ENCODE assay signal across 18 cellular contexts in the genomic region with DNA sequence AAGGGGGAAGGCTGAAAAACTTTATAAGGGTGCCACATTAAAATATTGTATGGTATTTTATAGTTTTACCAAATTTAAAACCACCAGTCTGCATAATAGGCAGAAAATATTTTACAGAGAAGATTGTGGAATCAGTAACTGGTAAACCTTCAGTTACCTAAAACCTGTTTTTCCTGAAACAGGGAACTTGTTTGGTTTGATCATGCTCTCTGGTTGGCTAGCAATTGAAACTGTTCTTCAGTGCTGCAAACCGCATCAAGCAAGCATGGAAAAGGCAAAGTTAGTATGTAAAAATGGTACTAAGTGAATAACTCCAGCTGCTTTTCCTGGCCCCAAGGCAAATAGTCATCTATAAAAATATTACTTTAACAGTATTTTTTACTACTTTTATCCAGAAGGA.
"Had no signal": no experiment of that assay in that cellular context is flagged by ENCODE, and none has a peak within 500 bp of the region (broad histone marks: within the 10 kb centered on the region; RNA-seq: fewer than 3 reads in every experiment).

No MANE protein-coding gene starts in this region.

- H3K4me3 Mint-ChIP-seq: activated naive CD4-positive, alpha-beta T cell treated with anti-CD3 and anti-CD28 coated beads for 36 hours; activated naive CD8-positive, alpha-beta T cell treated with anti-CD3 and anti-CD28 coated beads, Interleukin-2, amount 50 U/mL, for 24 hours; neural crest cell had no signal

- H3K9me3 Mint-ChIP-seq: activated naive CD4-positive, alpha-beta T cell treated with anti-CD3 and anti-CD28 coated beads for 36 hours; activated naive CD8-positive, alpha-beta T cell treated with anti-CD3 and anti-CD28 coated beads, Interleukin-2, amount 50 U/mL, for 24 hours; activated T-helper 2 cell treated with anti-CD3 and anti-CD28 coated beads, Interferon-gamma antibody, Interleukin-2, Interleukin-4, amounts not matched to agents 10 μg/mL and 5 μg/mL and 100 μg/mL, durations not matched to agents 14 hours and 24 hours and 36 hours; neural crest cell had no signal

- H3K4me1 ChIP-seq: esophagus muscularis mucosa, psoas muscle, sigmoid colon, spleen, stomach, testis had no signal

- H3K27me3 ChIP-seq: cardiac muscle cell, esophagus muscularis mucosa, sigmoid colon, spleen, stomach, testis had no signal

- H3K4me1 Mint-ChIP-seq: neural crest cell had no signal

- H3K27ac ChIP-seq: cardiac muscle cell, esophagus muscularis mucosa, psoas muscle, sigmoid colon, spleen, stomach, testis had no signal

- H3K27me3 Mint-ChIP-seq: activated naive CD8-positive, alpha-beta T cell treated with anti-CD3 and anti-CD28 coated beads, Interleukin-2, amount 50 U/mL, for 24 hours had no signal

- ATAC-seq: activated naive CD8-positive, alpha-beta T cell treated with anti-CD3 and anti-CD28 coated beads, Interleukin-2, amount 50 U/mL, for 24 hours; psoas muscle had no signal

- H3K4me3 ChIP-seq: cardiac muscle cell, esophagus muscularis mucosa, psoas muscle, sigmoid colon, spleen, stomach, testis had no signal

- DNase-seq: activated CD4-positive, alpha-beta T cell treated with anti-CD3 and anti-CD28 coated beads for 1 hour; activated CD4-positive, alpha-beta T cell treated with anti-CD3 and anti-CD28 coated beads, Interleukin-2, amount 50 U/mL, for 48 hours; activated naive CD4-positive, alpha-beta T cell treated with anti-CD3 and anti-CD28 coated beads for 36 hours; activated naive CD8-positive, alpha-beta T cell treated with anti-CD3 and anti-CD28 coated beads, Interleukin-2, amount 50 U/mL, for 24 hours; hypothalamus; kidney glomerular epithelial cell; psoas muscle; sigmoid colon; spleen; stimulated activated CD4-positive, alpha-beta T cell treated with anti-CD3 and anti-CD28 coated beads, Interleukin-1b, Interleukin-23, amount 100 ng/mL, for 48 hours; stomach; T-helper 1 cell; T1000; testis had no signal

- H3K36me3 ChIP-seq: cardiac muscle cell, esophagus muscularis mucosa, sigmoid colon, spleen, stomach had no signal

- H3K9me3 ChIP-seq: esophagus muscularis mucosa, psoas muscle, sigmoid colon, spleen, stomach, testis had no signal

- H3K27ac Mint-ChIP-seq: activated naive CD4-positive, alpha-beta T cell treated with anti-CD3 and anti-CD28 coated beads for 36 hours; activated naive CD8-positive, alpha-beta T cell treated with anti-CD3 and anti-CD28 coated beads, Interleukin-2, amount 50 U/mL, for 24 hours; activated T-helper 2 cell treated with anti-CD3 and anti-CD28 coated beads, Interferon-gamma antibody, Interleukin-2, Interleukin-4, amounts not matched to agents 10 μg/mL and 5 μg/mL and 100 μg/mL, durations not matched to agents 14 hours and 24 hours and 36 hours had no signal
